In genomic region chr18:31273812-31274527, GRCh38 we compare ENCODE assay signal across 23 cellular contexts. TPM values are rescaled to one million over a fixed set of nuclear protein-coding genes. Genes with fewer than 3 reads are reported as not detected.
DNase-seq lines count a peak whose midpoint lies in the region; ATAC-seq, FAIRE-seq and TF ChIP-seq lines count a peak whose summit lies in the region.
"Had no signal": no experiment of that assay in that cellular context is flagged by ENCODE, and none has a peak within 500 bp of the region (broad histone marks: within the 10 kb centered on the region; RNA-seq: fewer than 3 reads in every experiment).

No MANE protein-coding gene starts in this region.

- H2AFZ ChIP-seq in mammary epithelial cell (ENCODE audit: low read depth, low read length) (no peak overlapping the region), H1 (ENCODE audit: low read length) (0 out of 2 replicates have a peak overlapping the region, but pooled peaks have one; percentile 67), MM.1S (ENCODE audit: low read length) (no peak overlapping the region)

- H3K23ac ChIP-seq in H1 (ENCODE audit: insufficient read length): no peak overlapping the region

- no peaks in the 10 kb centered on the region for H3K9me3 ChIP-seq in mammary epithelial cell (replicated peaks; ENCODE audit: insufficient read depth, low read length)
- no peaks in the 10 kb centered on the region for H3K9me3 ChIP-seq in breast epithelium
- H3K9me3 ChIP-seq in H1 (ENCODE audit: insufficient read depth in 2 of 2, low read depth in 1 of 2, low read length in 1 of 2): no peaks in the 10 kb centered on the region
- no peaks in the 10 kb centered on the region for H3K9me3 ChIP-seq in right lobe of liver
- no peaks in the 10 kb centered on the region for H3K9me3 ChIP-seq in MM.1S (replicated peaks; ENCODE audit: insufficient read depth, low read length)
- H3K9me3 ChIP-seq: gastrocnemius medialis, testis had no signal

- no peaks in the 10 kb centered on the region for H3K79me1 ChIP-seq in H1 (ENCODE audit: low read depth, low read length)

- H2BK120ac ChIP-seq in H1 (replicated peaks; ENCODE audit: low read depth, low read length): no peak overlapping the region

- H4K20me1 ChIP-seq in mammary epithelial cell (ENCODE audit: insufficient read depth, low read length) (no peaks in the 10 kb centered on the region), H1 (replicated peaks in 1 of 2; ENCODE audit: control insufficient read depth in 1 of 2, insufficient read depth in 2 of 2, low read length in 2 of 2) (no peaks in the 10 kb centered on the region), MM.1S (ENCODE audit: insufficient read depth, low read length) (no peaks in the 10 kb centered on the region)

- H3K36me3 ChIP-seq in mammary epithelial cell (ENCODE audit: insufficient read depth, low read length): no peaks in the 10 kb centered on the region
- no peaks in the 10 kb centered on the region for H3K36me3 ChIP-seq in breast epithelium
- no peaks in the 10 kb centered on the region for H3K36me3 ChIP-seq in H1 (ENCODE audit: control insufficient read depth in 2 of 4, insufficient read depth in 4 of 4, low read length in 3 of 4)
- no peaks in the 10 kb centered on the region for H3K36me3 ChIP-seq in right lobe of liver
- no peaks in the 10 kb centered on the region for H3K36me3 ChIP-seq in MM.1S (replicated peaks; ENCODE audit: insufficient read depth, low read length)
- H3K36me3 ChIP-seq: gastrocnemius medialis had no signal

- H3K4me3 ChIP-seq in mammary epithelial cell (replicated peaks in 1 of 3; ENCODE audit: insufficient read depth in 1 of 3, low read depth in 2 of 3, low read length in 3 of 3) (no peak overlapping the region), breast epithelium (no peak overlapping the region), H1 (ENCODE audit: extremely low read depth in 1 of 4, insufficient read depth in 2 of 4, low read depth in 3 of 4, low read length in 4 of 4) (no peak overlapping the region), right lobe of liver (no peak overlapping the region), MM.1S (ENCODE audit: low read length) (no peak overlapping the region)
- H3K4me3 ChIP-seq: gastrocnemius medialis, lung, SK-N-MC, testis had no signal

- H3K4me2 ChIP-seq in mammary epithelial cell (ENCODE audit: insufficient read depth, low read depth, low read length) (peak overlapping the region; percentile 61), H1 (ENCODE audit: insufficient read depth in 1 of 2, low read depth in 2 of 2, low read length in 2 of 2) (no peak overlapping the region), MM.1S (ENCODE audit: low read depth, low read length) (no peak overlapping the region)

- dilution Hi-C loops in mammary epithelial cell (cut with HindIII; ENCODE audit: low sequenced_read_pairs): no loop called here

- peak in 1 of 2 donors; percentile 9 for TF ChIP-seq CTCF in mammary epithelial cell (conservative IDR thresholded peaks at IDR 0.05 in 1 of 2, IDR thresholded peaks at IDR 0.05 in 1 of 2; ENCODE audit: extremely low read depth in 1 of 2, insufficient read depth in 1 of 2, low read depth in 1 of 2, low read length in 2 of 2)
- no peak for TF ChIP-seq CTCF in breast epithelium (IDR thresholded peaks at IDR 0.05)
- TF ChIP-seq CTCF in H1 (IDR thresholded peaks at IDR 0.05; ENCODE audit: control extremely low read depth in 1 of 3, insufficient read depth in 1 of 3, low read depth in 1 of 3, low read length in 3 of 3): no peak
- no peak for TF ChIP-seq CTCF in right lobe of liver (IDR thresholded peaks at IDR 0.05)
- no peak for TF ChIP-seq CTCF in MM.1S (IDR thresholded peaks at IDR 0.05; ENCODE audit: low read length)

- intact Hi-C loops in mammary epithelial cell (cut with micrococcal nuclease): no loop called here
- intact Hi-C loops in breast epithelium (cut with DNase I; ENCODE audit: low total_unique reads): no loop called here
- intact Hi-C loops in right lobe of liver (cut with DNase I): no loop called here

- no peak overlapping the region for H3K14ac ChIP-seq in H1 (ENCODE audit: insufficient read length)

- H3K4me1 ChIP-seq in mammary epithelial cell (ENCODE audit: insufficient read depth, low read length) (peaks cover 22% of the 10 kb centered on the region), breast epithelium (no peaks in the 10 kb centered on the region), H1 (replicated peaks in 1 of 4; ENCODE audit: control insufficient read depth in 3 of 4, insufficient read depth in 4 of 4, low read length in 3 of 4) (peaks cover 0 to 4% (median under 1%) of the 10 kb centered on the region in 4 experiments; a peak in 2 of 7 replicates), right lobe of liver (peaks cover 0 to 23% (median 4%) of the 10 kb centered on the region in 4 donors), MM.1S (ENCODE audit: low read length) (no peaks in the 10 kb centered on the region)
- H3K4me1 ChIP-seq: gastrocnemius medialis, testis had no signal

- H3K27ac Mint-ChIP-seq in stimulated activated memory B cell treated with anti-CD40 and anti-IgM and Interleukin-4, amounts not matched to agents 10 μg/mL and 1 μg/mL and 100 μg/mL, for 72 hours: no peak overlapping the region
- H3K27ac Mint-ChIP-seq: CD8-positive, alpha-beta memory T cell; naive B cell had no signal

- no peak for DNase-seq in mammary epithelial cell
- no peak for DNase-seq in breast epithelium (ENCODE audit: low spot score in 2 of 2)
- no peak for DNase-seq in H1 (ENCODE audit: low read depth in 1 of 2, low spot score in 2 of 2)
- no peak for DNase-seq in right lobe of liver
- no peak for DNase-seq in MM.1S
- DNase-seq in NAMALWA (ENCODE audit: low spot score): no peak
- DNase-seq: CD8-positive, alpha-beta memory T cell; dermis blood vessel endothelial cell; gastrocnemius medialis; GOT3; naive B cell; NCI-H2029 treated with DMSO at 0.1 percent for 48 hours; NCI-H82; testis had no signal

- CTCF ChIA-PET in mammary epithelial cell (lab: Charles Lee; ENCODE audit: low non-redundant PET): no interaction called here
- CTCF ChIA-PET in H1 (lab: Charles Lee; ENCODE audit: partially characterized antibody): no interaction called here

- H2BK15ac ChIP-seq in H1 (ENCODE audit: low read length): no peak overlapping the region

- no peaks in the 10 kb centered on the region for H3K9me2 ChIP-seq in MM.1S (replicated peaks; ENCODE audit: insufficient read depth, low read length)

- H3K4ac ChIP-seq in H1 (replicated peaks; ENCODE audit: insufficient read length, low read depth, low read length): no peak overlapping the region

- WGBS in mammary epithelial cell (ENCODE audit: low coverage, missing lambda C conversion rate): 66% methylated on average over 5 of the region's 5 CpGs
- WGBS in H1 (ENCODE audit: extremely low coverage in 1 of 2, insufficient coverage in 1 of 2, insufficient read length in 1 of 2, insufficient replicate concordance in 2 of 2, low coverage in 1 of 2, low lambda C conversion rate in 2 of 2, missing lambda C conversion rate in 1 of 2), 2 experiments: 84% methylated on average over 5 of the region's 5 CpGs; no CpG with 5 or more reads in 1 of the 2 experiments
- 41% methylated on average over 5 of the region's 5 CpGs for WGBS in right lobe of liver (ENCODE audit: insufficient coverage, low coverage, low lambda C conversion rate, missing lambda C conversion rate)

- in situ Hi-C loops in mammary epithelial cell (cut with MboI; ENCODE audit: low sequenced_read_pairs in 2 of 2): loop anchor here in 1 of 2 donors (25.0 kb wide), 1 partner anchor 163 kb away; the partner anchor contains the start of gene DSG3

- H3F3A ChIP-seq in MM.1S (ENCODE audit: insufficient read depth, low read length): no peaks in the 10 kb centered on the region

- no peak for FAIRE-seq in H1 (lab: Jason Lieb, UNC)

- no peaks in the 10 kb centered on the region for H3K23me2 ChIP-seq in H1 (ENCODE audit: low read depth, low read length)

- no peak overlapping the region for H2BK20ac ChIP-seq in H1 (ENCODE audit: low read length)

- no peak overlapping the region for H3K4me3 Mint-ChIP-seq in stimulated activated memory B cell treated with anti-CD40 and anti-IgM and Interleukin-4, amounts not matched to agents 10 μg/mL and 1 μg/mL and 100 μg/mL, for 72 hours
- H3K4me3 Mint-ChIP-seq: CD8-positive, alpha-beta memory T cell; naive B cell had no signal

- H3K36me3 Mint-ChIP-seq in stimulated activated memory B cell treated with anti-CD40 and anti-IgM and Interleukin-4, amounts not matched to agents 10 μg/mL and 1 μg/mL and 100 μg/mL, for 72 hours: no peaks in the 10 kb centered on the region
- H3K36me3 Mint-ChIP-seq: CD8-positive, alpha-beta memory T cell; naive B cell had no signal

- no peak for TF ChIP-seq RAD21 in H1 (IDR thresholded peaks at IDR 0.05 in 1 of 2, conservative IDR thresholded peaks at IDR 0.05 in 1 of 2; ENCODE audit: low read depth in 2 of 2, low read length in 2 of 2)

- H3K9me3 Mint-ChIP-seq in stimulated activated memory B cell treated with anti-CD40 and anti-IgM and Interleukin-4, amounts not matched to agents 10 μg/mL and 1 μg/mL and 100 μg/mL, for 72 hours: peaks cover under 1% of the 10 kb centered on the region

- H3K79me2 ChIP-seq in mammary epithelial cell (ENCODE audit: insufficient read depth, low read length): no peaks in the 10 kb centered on the region
- no peaks in the 10 kb centered on the region for H3K79me2 ChIP-seq in H1 (ENCODE audit: control insufficient read depth in 1 of 2, insufficient read depth in 2 of 2, low read length in 2 of 2)
- no peaks in the 10 kb centered on the region for H3K79me2 ChIP-seq in MM.1S (ENCODE audit: low read length)

- H2BK5ac ChIP-seq in H1 (ENCODE audit: low read depth, low read length): no peak overlapping the region

- no peak for TF ChIP-seq EP300 in H1 (IDR thresholded peaks at IDR 0.05; ENCODE audit: borderline replicate concordance in 1 of 2, low read depth in 2 of 2, low read length in 2 of 2)

- POLR2A ChIA-PET in H1 (lab: Charles Lee; ENCODE audit: partially characterized antibody): no interaction called here

- H3K27me3 Mint-ChIP-seq in stimulated activated memory B cell treated with anti-CD40 and anti-IgM and Interleukin-4, amounts not matched to agents 10 μg/mL and 1 μg/mL and 100 μg/mL, for 72 hours: no peaks in the 10 kb centered on the region
- H3K27me3 Mint-ChIP-seq: CD8-positive, alpha-beta memory T cell; naive B cell had no signal

- no peak overlapping the region for H3K27ac ChIP-seq in mammary epithelial cell (ENCODE audit: insufficient read depth, low read depth, low read length)
- peak overlapping the region in 1 of 2 donors; percentile 2 for H3K27ac ChIP-seq in breast epithelium
- no peak overlapping the region for H3K27ac ChIP-seq in H1 (ENCODE audit: low read depth, low read length)
- peak overlapping the region in 2 of 3 donors; percentile 22 to 33 for H3K27ac ChIP-seq in right lobe of liver
- no peak overlapping the region for H3K27ac ChIP-seq in MM.1S (ENCODE audit: low read length)
- H3K27ac ChIP-seq: SK-N-MC, testis had no signal

- H3K27me3 ChIP-seq in mammary epithelial cell (ENCODE audit: insufficient read depth, low read length): no peaks in the 10 kb centered on the region
- H3K27me3 ChIP-seq in breast epithelium: no peaks in the 10 kb centered on the region
- no peaks in the 10 kb centered on the region for H3K27me3 ChIP-seq in H1 (replicated peaks in 1 of 4; ENCODE audit: control insufficient read depth in 3 of 4, extremely low read depth in 1 of 4, insufficient read depth in 3 of 4, low read length in 3 of 4)
- H3K27me3 ChIP-seq in right lobe of liver: no peaks in the 10 kb centered on the region
- no peaks in the 10 kb centered on the region for H3K27me3 ChIP-seq in MM.1S (replicated peaks; ENCODE audit: insufficient read depth, low read length)
- H3K27me3 ChIP-seq: gastrocnemius medialis, testis had no signal

- no peak overlapping the region for H2AK5ac ChIP-seq in H1 (ENCODE audit: low read depth, low read length)

- no peak overlapping the region for H4K8ac ChIP-seq in H1 (ENCODE audit: extremely low read depth, insufficient read depth, low read length)

- TF ChIP-seq POLR2A in breast epithelium (IDR thresholded peaks at IDR 0.05) (no peak), H1 (IDR thresholded peaks at IDR 0.05; ENCODE audit: control extremely low read depth in 1 of 2, low read depth in 2 of 2, low read length in 2 of 2) (no peak), right lobe of liver (IDR thresholded peaks at IDR 0.05) (no peak)

- no TSS peak for BruUV-seq in mammary epithelial cell (replicated peaks; lab: Mats Ljungman, UMichigan)

- no peak overlapping the region for H2BK12ac ChIP-seq in H1 (ENCODE audit: low read depth, low read length)

- H3K9ac ChIP-seq in mammary epithelial cell (ENCODE audit: insufficient read depth, low read length) (no peak overlapping the region), H1 (replicated peaks in 1 of 4; ENCODE audit: extremely low read depth in 1 of 4, low read depth in 3 of 4, low read length in 3 of 4) (no peak overlapping the region), MM.1S (ENCODE audit: low read length) (no peak overlapping the region)

- no peak overlapping the region for H3K18ac ChIP-seq in H1 (ENCODE audit: extremely low read depth, low read length)

- H3K56ac ChIP-seq in H1 (replicated peaks; ENCODE audit: insufficient read length, low read depth, low read length): no peak overlapping the region

- H4K91ac ChIP-seq in H1 (replicated peaks; ENCODE audit: insufficient read length, low read length): no peak overlapping the region

- no peaks in the 10 kb centered on the region for H3K4me1 Mint-ChIP-seq in stimulated activated memory B cell treated with anti-CD40 and anti-IgM and Interleukin-4, amounts not matched to agents 10 μg/mL and 1 μg/mL and 100 μg/mL, for 72 hours
- H3K4me1 Mint-ChIP-seq: CD8-positive, alpha-beta memory T cell; naive B cell had no signal

- H4K5ac ChIP-seq in H1 (ENCODE audit: insufficient read length, low read depth, low read length): no peak overlapping the region

- ATAC-seq in right lobe of liver (peak; percentile 51 to 84 (median 82)), HG03159 (IDR thresholded peaks at IDR 0.05; ENCODE audit: unreplicated experiment) (no peak)
- no peak for ATAC-seq in stimulated activated memory B cell treated with anti-CD40 and anti-IgM and Interleukin-4, amounts not matched to agents 10 μg/mL and 1 μg/mL and 100 μg/mL, for 72 hours
- ATAC-seq: activated CD4-positive, CD25-positive, alpha-beta regulatory T cell treated with anti-CD3 and anti-CD28 coated beads, Interleukin-2, amount 50 U/mL, for 24 hours; gastrocnemius medialis had no signal

RNA-seq across cellular contexts. Expression of gene DSG1, which starts 44.0 kb away (rescaled TPM):
- total RNA-seq in mammary epithelial cell (under 1 TPM; 0.17 to 0.33 TPM), breast epithelium (10 to 100 TPM in 1 of 3 donors, 1 to 10 TPM in 1, not detected in 1; 2.6 to 22.2 TPM), right lobe of liver (1 to 10 TPM in 3 of 6 experiments, under 1 TPM in 3; 0.29 to 4.3 (median 1.4) TPM)
- polyA plus RNA-seq in mammary epithelial cell (0.07 TPM), H1 (2011; rRNA removed) (0.06 TPM in 2 replicates)
- not detected for polyA minus RNA-seq in mammary epithelial cell
- 0.06 TPM in 1 of 2 replicates, not detected in the other for total RNA-seq in H1 (2021; fragmentation: NEBNext Ultra II Directional; extraction: Animal tissue kit (Norgen Biotek cat#: 25700))
- polyA plus RNA-seq in H1 (2011; cell fraction: cytosol; rRNA removed): not detected
- not detected for polyA plus RNA-seq in H1 (2011; cell fraction: nucleus; rRNA removed)
- polyA plus RNA-seq in H1 (2012, experiment 1 of 2): 0.05 TPM in 1 of 4 replicates, not detected in the others
- polyA plus RNA-seq in H1 (2012, experiment 2 of 2): not detected
- polyA plus RNA-seq in H1 (2013, experiment 1 of 2): 0.02 TPM
- polyA plus RNA-seq in H1 (2013, experiment 2 of 2): under 0.01 TPM
- polyA minus RNA-seq in H1 (2011; rRNA and poly(A)+ RNA removed): 0.03 TPM in 1 of 2 replicates, not detected in the other
- polyA minus RNA-seq in H1 (2011; cell fraction: cytosol; rRNA and poly(A)+ RNA removed): not detected
- not detected for polyA minus RNA-seq in H1 (2011; cell fraction: nucleus; rRNA and poly(A)+ RNA removed)
- total RNA-seq: activated CD8-positive, alpha-beta memory T cell treated with anti-CD3 and anti-CD28 coated beads for 36 hours; CD8-positive, alpha-beta memory T cell; dermis blood vessel endothelial cell; gastrocnemius medialis; lung; osteocyte; skeletal muscle tissue had no signal
- polyA plus RNA-seq: AG04450; CD8-positive, alpha-beta memory T cell; lung had no signal

Comparison
In these comparisons a context has a peak if more than half of its experiments do, and no peak if none do; other contexts are left out.
1. H3K27ac ChIP-seq: peak in right lobe of liver (2 of 3); none in mammary epithelial cell (single experiment), H1 (single experiment) and MM.1S (single experiment).
2. ATAC-seq: peak in right lobe of liver (4 of 4); none in stimulated activated memory B cell treated with anti-CD40 and anti-IgM and Interleukin-4, amounts not matched to agents 10 μg/mL and 1 μg/mL and 100 μg/mL, for 72 hours (single experiment) and HG03159 (single experiment).